Comparison of ENCODE assay signal across 8 cellular contexts in genomic region chr17:46942441-46943217, GRCh38. TPM values are rescaled to one million over a fixed set of nuclear protein-coding genes. Genes with fewer than 3 reads are reported as not detected.
A peak's percentile ranks its signal among the peaks of the same experiment; 100 is the strongest.
DNase-seq lines count a peak whose midpoint lies in the region; ATAC-seq and TF ChIP-seq lines count a peak whose summit lies in the region.

No MANE protein-coding gene starts in this region.

- H3K27me3 ChIP-seq in PC-9 (ENCODE audit: insufficient read depth, low read depth), result no peaks in the 10 kb centered on the region
- no peaks in the 10 kb centered on the region for H3K27me3 ChIP-seq in gastroesophageal sphincter

- no peaks in the 10 kb centered on the region for H3K9me3 ChIP-seq in PC-9 (ENCODE audit: insufficient read depth, low read depth)
- no peaks in the 10 kb centered on the region for H3K9me3 ChIP-seq in gastroesophageal sphincter

- peaks cover 5% of the 10 kb centered on the region for H3K27me3 Mint-ChIP-seq in osteocyte (ENCODE audit: unreplicated experiment)

- peaks cover 1% of the 10 kb centered on the region for H3K4me1 Mint-ChIP-seq in osteocyte (ENCODE audit: unreplicated experiment)

- H3K36me3 ChIP-seq in PC-9 (ENCODE audit: low read depth), result peaks cover 14% of the 10 kb centered on the region; the same call in 1 of the 2 replicates
- H3K36me3 ChIP-seq in gastroesophageal sphincter, result peaks cover 0 to 40% of the 10 kb centered on the region in 2 donors

- BruUV-seq in PC-9 (replicated peaks; lab: Mats Ljungman, UMichigan), result no TSS peak

- H3K36me3 Mint-ChIP-seq in osteocyte (ENCODE audit: unreplicated experiment), result peaks cover 12% of the 10 kb centered on the region

- peaks cover 28% of the 10 kb centered on the region; the same call in 1 of the 2 replicates for H3F3A ChIP-seq in PC-9 (ENCODE audit: insufficient read depth, low read depth)

- 23 to 61% methylated on average over 4 of the region's 10 CpGs for WGBS in gastroesophageal sphincter (ENCODE audit: low coverage in 1 of 2), 2 donors

- H3K27ac ChIP-seq in PC-9, result no peak overlapping the region
- no peak overlapping the region for H3K27ac ChIP-seq in gastroesophageal sphincter

- H4K20me1 ChIP-seq in PC-9 (ENCODE audit: insufficient read depth), result peaks cover under 1% of the 10 kb centered on the region; the same call in 1 of the 2 replicates

- H3K9me2 ChIP-seq in PC-9 (ENCODE audit: insufficient read depth), result no peaks in the 10 kb centered on the region

- no peak overlapping the region for H3K4me3 Mint-ChIP-seq in osteocyte (ENCODE audit: unreplicated experiment)

- peak; percentile 94 for TF ChIP-seq CTCF in PC-9 (conservative IDR thresholded peaks at IDR 0.05)
- peak in 3 of 4 experiments; percentile 49 to 79 (median 70) for TF ChIP-seq CTCF in gastroesophageal sphincter (IDR thresholded peaks at IDR 0.05)
- TF ChIP-seq CTCF in osteocyte (IDR thresholded peaks at IDR 0.05), result peak; percentile 78

- peak; percentile 23 for DNase-seq in DMS79 (lab: John Stamatoyannopoulos, UW)
- DNase-seq in Kasumi-1 (lab: John Stamatoyannopoulos, UW), result peak; percentile 61 to 87
- DNase-seq in PC-9, result peak; percentile 60 to 68
- peak; percentile 17 for DNase-seq in activated gamma-delta T cell treated with anti-CD3 and anti-CD28 coated beads, Interleukin-2, amount 50 U/mL, for 16 hours (ENCODE audit: low read depth)
- DNase-seq in osteocyte (ENCODE audit: extremely low spot score, unreplicated experiment), result no peak

- POLR2A ChIA-PET in PC-9 (lab: Charles Lee; ENCODE audit: unreplicated experiment), result no interaction called here

- H3K4me1 ChIP-seq in PC-9 (replicated peaks; ENCODE audit: insufficient read depth), result peaks cover 28% of the 10 kb centered on the region
- H3K4me1 ChIP-seq in gastroesophageal sphincter, result peaks cover 0 to 26% (median 9%) of the 10 kb centered on the region in 3 donors

- ATAC-seq in gastroesophageal sphincter (peak; percentile 73), HG03442 (IDR thresholded peaks at IDR 0.05; ENCODE audit: unreplicated experiment) (no peak), HG03460 (IDR thresholded peaks at IDR 0.05; ENCODE audit: unreplicated experiment) (no peak)

- no peaks in the 10 kb centered on the region for H3K79me2 ChIP-seq in PC-9 (ENCODE audit: low read depth)

- no peak overlapping the region for H3K27ac Mint-ChIP-seq in osteocyte (ENCODE audit: unreplicated experiment)

- TF ChIP-seq POLR2A in gastroesophageal sphincter (IDR thresholded peaks at IDR 0.05), result no peak

- H3K4me2 ChIP-seq in PC-9, result no peak overlapping the region

- CTCF ChIA-PET in PC-9 (lab: Charles Lee), result interaction anchor here (0.7 to 1.1 kb wide), 4 partner anchors 10 to 373 kb away, joined by 3 to 5 read pairs (median 4); no protein-coding TSS in a partner anchor

- no peaks in the 10 kb centered on the region for H3K9me3 Mint-ChIP-seq in osteocyte (ENCODE audit: unreplicated experiment)

- intact Hi-C loops in PC-9 (cut with micrococcal nuclease; ENCODE audit: unreplicated experiment), result loop anchor here (1.0 to 10.0 kb wide), 5 partner anchors 59 to 860 kb away; no protein-coding TSS in a partner anchor

- H2AFZ ChIP-seq in PC-9, result no peak overlapping the region

- TF ChIP-seq EP300 in gastroesophageal sphincter (IDR thresholded peaks at IDR 0.05), result no peak

- H3K4me3 ChIP-seq in PC-9 (no peak overlapping the region), gastroesophageal sphincter (no peak overlapping the region)

RNA-seq across cellular contexts. Expression of gene GOSR2, which starts 19.7 kb away (rescaled TPM):
- 31.7 and 34.5 TPM in 2 replicates for total RNA-seq in PC-9 (2021)
- total RNA-seq in gastroesophageal sphincter, result 10 to 100 TPM; 37.8 to 53.1 (median 45.5) TPM
- total RNA-seq in osteocyte, result 58.0 and 63.7 TPM in 2 replicates

RNA-seq across cellular contexts. Expression of gene RPRML, which starts 36.4 kb away (rescaled TPM):
- not detected in 2 replicates for total RNA-seq in PC-9 (2021)
- total RNA-seq in gastroesophageal sphincter, result 1 to 10 TPM in 2 of 4 donors, not detected in 2; 1.1 to 1.8 TPM
- not detected in 2 replicates for total RNA-seq in osteocyte
